In genomic region chr5:150111121-150111520, GRCh38 we compare ENCODE assay signal across 16 cellular contexts. TPM values are rescaled to one million over a fixed set of nuclear protein-coding genes. Genes with fewer than 3 reads are reported as not detected.
"Had no signal": no experiment of that assay in that cellular context is flagged by ENCODE, and none has a peak within 500 bp of the region (broad histone marks: within the 10 kb centered on the region; RNA-seq: fewer than 3 reads in every experiment).

No MANE protein-coding gene starts in this region.

- H3K27ac ChIP-seq: cardiac muscle cell, pancreas had no signal

- H3K36me3 ChIP-seq: cardiac muscle cell, pancreas had no signal

- H3K36me3 Mint-ChIP-seq: natural killer cell treated with Interleukin-12 subunit alpha and Interleukin-12 subunit beta and Interleukin-15 and Interleukin-18, amount 100 ng/mL, for 72 hours had no signal

- H3K4me3 Mint-ChIP-seq: activated T-cell treated with anti-CD3 and anti-CD28 coated beads, Interleukin-2, amount 50 U/mL, for 4 hours; natural killer cell treated with Interleukin-12 subunit alpha and Interleukin-12 subunit beta and Interleukin-15 and Interleukin-18, amount 100 ng/mL, for 72 hours; stimulated activated naive CD8-positive, alpha-beta T cell treated with anti-CD3 and anti-CD28 coated beads, Interleukin-15, amount 100 ng/mL, for 72 hours had no signal

- H3K9me3 ChIP-seq: ascending aorta, pancreas, testis had no signal

- H3K4me1 ChIP-seq: pancreas had no signal

- DNase-seq: activated CD4-positive, alpha-beta T cell treated with anti-CD3 and anti-CD28 coated beads, Interleukin-2, amount 50 U/mL, for 4 hours; activated T-cell treated with anti-CD3 and anti-CD28 coated beads, Interleukin-2, amount 50 U/mL, for 4 hours; hypothalamus; left cardiac atrium; pancreas; stimulated activated CD4-positive, alpha-beta T cell treated with anti-CD3 and anti-CD28 coated beads, Interleukin-4, amount 100 ng/mL, for 4 hours; stimulated activated naive CD8-positive, alpha-beta T cell treated with anti-CD3 and anti-CD28 coated beads, Interleukin-15, amount 100 ng/mL, for 72 hours; testis had no signal

- H3K9me3 Mint-ChIP-seq: activated T-cell treated with anti-CD3 and anti-CD28 coated beads, Interleukin-2, amount 50 U/mL, for 4 hours; natural killer cell treated with Interleukin-12 subunit alpha and Interleukin-12 subunit beta and Interleukin-15 and Interleukin-18, amount 100 ng/mL, for 72 hours; stimulated activated naive CD8-positive, alpha-beta T cell treated with anti-CD3 and anti-CD28 coated beads, Interleukin-15, amount 100 ng/mL, for 72 hours had no signal

- H3K27me3 ChIP-seq: ascending aorta, cardiac muscle cell, pancreas, testis had no signal

- ATAC-seq: activated CD4-positive, CD25-positive, alpha-beta regulatory T cell treated with anti-CD3 and anti-CD28 coated beads, Interleukin-2, amount 50 U/mL, for 24 hours; activated T-cell treated with anti-CD3 and anti-CD28 coated beads, Interleukin-2, amount 50 U/mL, for 4 hours; left cardiac atrium; natural killer cell treated with Interleukin-12 subunit alpha and Interleukin-12 subunit beta and Interleukin-15 and Interleukin-18, amount 100 ng/mL, for 72 hours; pancreas; stimulated activated naive CD8-positive, alpha-beta T cell treated with anti-CD3 and anti-CD28 coated beads, Interleukin-15, amount 100 ng/mL, for 72 hours had no signal

- H3K4me3 ChIP-seq: ascending aorta, cardiac muscle cell, pancreas, testis had no signal

- H3K27ac Mint-ChIP-seq: natural killer cell treated with Interleukin-12 subunit alpha and Interleukin-12 subunit beta and Interleukin-15 and Interleukin-18, amount 100 ng/mL, for 72 hours had no signal

RNA-seq across cellular contexts. Expression of gene CSF1R, which starts 24.8 kb away (rescaled TPM):
- total RNA-seq: cardiac muscle cell, fibroblast of lung, lung microvascular endothelial cell, renal cortical epithelial cell had no signal

RNA-seq across cellular contexts. Expression of gene CDX1, which starts 55.5 kb away (rescaled TPM):
- total RNA-seq: ascending aorta; cardiac muscle cell; left cardiac atrium; lung microvascular endothelial cell; natural killer cell treated with Interleukin-12 subunit alpha and Interleukin-12 subunit beta and Interleukin-15 and Interleukin-18, amount 100 ng/mL, for 72 hours; renal cortical epithelial cell; skeletal muscle tissue had no signal
